1 cellular context compared by ENCODE assay signal in genomic region chr1:43563779-43564616, GRCh38.
TF ChIP-seq lines count a peak whose summit lies in the region.

No MANE protein-coding gene starts in this region.

TF ChIP-seq in K562, 482 proteins besides CTCF, POLR2A, EP300 and RAD21 (continued from another document):
- TF ChIP-seq THRA (IDR thresholded peaks at IDR 0.05) = no peak
- TF ChIP-seq ZFX (CRISPR knock-in tag; IDR thresholded peaks at IDR 0.05) = 0 out of 2 replicates have a peak, but pooled peaks have one; percentile 11
- no peak for TF ChIP-seq SMARCA5 (IDR thresholded peaks at IDR 0.05)
